In genomic region chr3:37652851-37653250, GRCh38 we compare ENCODE assay signal across 18 cellular contexts.
"Had no signal": no experiment of that assay in that cellular context is flagged by ENCODE, and none has a peak within 500 bp of the region (broad histone marks: within the 10 kb centered on the region; RNA-seq: fewer than 3 reads in every experiment).

No MANE protein-coding gene starts in this region.

- H3K9me3 ChIP-seq: neutrophil, sigmoid colon, vagina had no signal

- H3K27ac ChIP-seq: neutrophil, vagina had no signal

- H3K36me3 ChIP-seq: sigmoid colon, vagina had no signal

- ATAC-seq: activated CD8-positive, alpha-beta memory T cell treated with anti-CD3 and anti-CD28 coated beads, Interleukin-2, amount 10 ng/mL, durations not matched to agents 7 days and 5 days; activated T-cell treated with anti-CD3 and anti-CD28 coated beads, Interleukin-2, amount 50 U/mL, for 4 hours; naive thymus-derived CD4-positive, alpha-beta T cell had no signal

- H3K36me3 Mint-ChIP-seq: activated CD8-positive, alpha-beta memory T cell treated with anti-CD3 and anti-CD28 coated beads, Interleukin-2, amount 10 ng/mL, durations not matched to agents 7 days and 5 days had no signal

- H3K4me1 Mint-ChIP-seq: activated CD8-positive, alpha-beta memory T cell treated with anti-CD3 and anti-CD28 coated beads, Interleukin-2, amount 10 ng/mL, durations not matched to agents 7 days and 5 days; naive thymus-derived CD4-positive, alpha-beta T cell had no signal

- DNase-seq: activated CD4-positive, alpha-beta T cell treated with anti-CD3 and anti-CD28 coated beads, Interleukin-2, amount 50 U/mL, for 4 hours; activated CD8-positive, alpha-beta memory T cell treated with anti-CD3 and anti-CD28 coated beads, Interleukin-2, amount 10 ng/mL, durations not matched to agents 7 days and 5 days; activated gamma-delta T cell; activated T-cell treated with anti-CD3 and anti-CD28 coated beads, Interleukin-2, amount 50 U/mL, for 4 hours; amygdala; hippocampal formation; kidney glomerular epithelial cell; naive thymus-derived CD4-positive, alpha-beta T cell; posterior cingulate gyrus; sigmoid colon; stimulated activated CD4-positive, alpha-beta T cell treated with anti-CD3 and anti-CD28 coated beads, Interleukin-12 subunit alpha, Interleukin-12 subunit beta, amount 100 ng/mL, for 4 hours; stimulated activated CD4-positive, alpha-beta T cell treated with anti-CD3 and anti-CD28 coated beads, Interleukin-2, amount 100 ng/mL, for 48 hours; stimulated activated naive CD4-positive, alpha-beta T cell treated with Interleukin-2 at 50 U/mL for 16 hours; T-helper 2 cell had no signal

- H3K27ac Mint-ChIP-seq: activated CD8-positive, alpha-beta memory T cell treated with anti-CD3 and anti-CD28 coated beads, Interleukin-2, amount 10 ng/mL, durations not matched to agents 7 days and 5 days; activated naive CD8-positive, alpha-beta T cell; naive thymus-derived CD4-positive, alpha-beta T cell had no signal

- H3K27me3 ChIP-seq: neutrophil, sigmoid colon, vagina had no signal

- H3K4me3 Mint-ChIP-seq: activated CD8-positive, alpha-beta memory T cell treated with anti-CD3 and anti-CD28 coated beads, Interleukin-2, amount 10 ng/mL, durations not matched to agents 7 days and 5 days; activated naive CD8-positive, alpha-beta T cell; activated T-cell treated with anti-CD3 and anti-CD28 coated beads, Interleukin-2, amount 50 U/mL, for 4 hours; naive thymus-derived CD4-positive, alpha-beta T cell had no signal

- H3K4me3 ChIP-seq: lung, sigmoid colon, vagina had no signal
